ENCODE assay signal across 9 cellular contexts in the genomic region with DNA sequence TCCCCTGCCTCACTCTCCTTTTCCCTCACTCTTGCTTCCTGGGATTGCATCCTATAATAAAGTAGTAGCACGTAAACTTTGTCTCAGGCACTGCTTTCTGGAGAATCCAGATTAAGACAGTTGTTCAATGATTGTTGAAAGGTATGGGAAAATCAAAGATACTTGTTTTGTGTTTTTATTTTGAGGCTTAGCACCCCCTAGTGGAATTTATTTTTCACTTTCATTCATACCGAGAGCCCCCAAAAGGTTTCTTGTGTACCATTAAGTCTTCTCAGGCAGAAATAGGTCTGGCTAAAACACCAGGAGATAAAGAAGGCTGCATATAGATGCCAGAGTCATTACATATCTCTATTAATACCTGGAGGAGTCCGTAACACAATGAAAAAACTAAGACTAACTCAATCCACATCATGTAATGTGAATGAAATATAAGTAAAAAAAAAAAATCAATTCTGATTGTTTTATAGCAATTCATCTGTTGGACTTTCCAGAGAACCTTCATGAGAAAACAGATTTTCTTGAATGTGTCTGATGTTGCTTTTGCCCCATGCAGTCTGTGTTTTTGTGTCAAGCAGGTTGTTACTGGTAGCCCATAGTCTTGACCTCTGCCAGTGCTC.
DNase-seq lines count a peak whose midpoint lies in the region; FAIRE-seq and TF ChIP-seq lines count a peak whose summit lies in the region.
"Had no signal": no experiment of that assay in that cellular context is flagged by ENCODE, and none has a peak within 500 bp of the region (broad histone marks: within the 10 kb centered on the region; RNA-seq: fewer than 3 reads in every experiment).

No MANE protein-coding gene starts in this region.

- H3K27ac Mint-ChIP-seq in glutamatergic neuron (ENCODE audit: unreplicated experiment), result no peak overlapping the region
- H3K27ac Mint-ChIP-seq in T-helper 2 cell treated with Interferon-gamma antibody and Interleukin-4, amounts not matched to agents 5 μg/mL and 100 μg/mL, for 36 hours, result no peak overlapping the region
- H3K27ac Mint-ChIP-seq: activated naive CD8-positive, alpha-beta T cell had no signal

- FAIRE-seq in A204.1 (lab: Jason Lieb, UNC), result peak; percentile 97
- no peak for FAIRE-seq in RCC 7860 (lab: Jason Lieb, UNC)

- no peak overlapping the region for H3K4me3 Mint-ChIP-seq in glutamatergic neuron (ENCODE audit: unreplicated experiment)
- no peak overlapping the region for H3K4me3 Mint-ChIP-seq in T-helper 2 cell treated with Interferon-gamma antibody and Interleukin-4, amounts not matched to agents 5 μg/mL and 100 μg/mL, for 36 hours
- H3K4me3 Mint-ChIP-seq: activated naive CD8-positive, alpha-beta T cell had no signal

- H3K36me3 Mint-ChIP-seq in glutamatergic neuron (ENCODE audit: unreplicated experiment), result no peaks in the 10 kb centered on the region
- H3K36me3 Mint-ChIP-seq in T-helper 2 cell treated with Interferon-gamma antibody and Interleukin-4, amounts not matched to agents 5 μg/mL and 100 μg/mL, for 36 hours (ENCODE audit: low read depth), result no peaks in the 10 kb centered on the region
- H3K36me3 Mint-ChIP-seq: activated naive CD8-positive, alpha-beta T cell had no signal

- DNase-seq in GM20000 (ENCODE audit: low spot score) (peak; percentile 8), RKO (ENCODE audit: low spot score) (peak; percentile 37), glutamatergic neuron (no peak), UCSD-AML1 (lab: John Stamatoyannopoulos, UW; ENCODE audit: unreplicated experiment) (no peak), activated T-cell treated with anti-CD3 and anti-CD28 coated beads for 4 hours (no peak), RCC 7860 (ENCODE audit: low spot score) (no peak)
- DNase-seq in T-helper 2 cell treated with Interferon-gamma antibody and Interleukin-4, amounts not matched to agents 5 μg/mL and 100 μg/mL, for 36 hours (ENCODE audit: low spot score), result no peak

- H3K27me3 Mint-ChIP-seq in glutamatergic neuron (ENCODE audit: unreplicated experiment), result peaks cover 3% of the 10 kb centered on the region
- no peaks in the 10 kb centered on the region for H3K27me3 Mint-ChIP-seq in T-helper 2 cell treated with Interferon-gamma antibody and Interleukin-4, amounts not matched to agents 5 μg/mL and 100 μg/mL, for 36 hours (ENCODE audit: low read depth)

- H3K4me1 Mint-ChIP-seq in glutamatergic neuron (ENCODE audit: low read depth, unreplicated experiment), result no peaks in the 10 kb centered on the region
- H3K4me1 Mint-ChIP-seq in T-helper 2 cell treated with Interferon-gamma antibody and Interleukin-4, amounts not matched to agents 5 μg/mL and 100 μg/mL, for 36 hours (ENCODE audit: low read depth), result no peaks in the 10 kb centered on the region

- TF ChIP-seq CTCF in GM20000 (IDR thresholded peaks at IDR 0.05; ENCODE audit: extremely low read depth, missing control alignments) (no peak), glutamatergic neuron (IDR thresholded peaks at IDR 0.05; ENCODE audit: partially characterized antibody, unreplicated experiment) (peak; percentile 66)

- H3K9me3 Mint-ChIP-seq in glutamatergic neuron (ENCODE audit: unreplicated experiment), result no peaks in the 10 kb centered on the region
- H3K9me3 Mint-ChIP-seq in T-helper 2 cell treated with Interferon-gamma antibody and Interleukin-4, amounts not matched to agents 5 μg/mL and 100 μg/mL, for 36 hours, result no peaks in the 10 kb centered on the region

Comparison
In these comparisons a context has a peak if more than half of its experiments do, and no peak if none do; other contexts are left out.
1. DNase-seq: peak in GM20000 (single experiment) and RKO (single experiment); none in glutamatergic neuron (single experiment), UCSD-AML1 (single experiment), activated T-cell treated with anti-CD3 and anti-CD28 coated beads for 4 hours (single experiment), RCC 7860 (single experiment) and T-helper 2 cell treated with Interferon-gamma antibody and Interleukin-4, amounts not matched to agents 5 μg/mL and 100 μg/mL, for 36 hours (single experiment).